ENCODE assay signal across 1 cellular context in genomic region chr15:82750831-82751181, GRCh38.
A peak's percentile ranks its signal among the peaks of the same experiment; 100 is the strongest.
TF ChIP-seq lines count a peak whose summit lies in the region.

No MANE protein-coding gene starts in this region.

TF ChIP-seq in HepG2, 621 proteins besides CTCF, POLR2A, EP300 and RAD21 (continued from another document):
- TF ChIP-seq ZNF646 (CRISPR knock-in tag; IDR thresholded peaks at IDR 0.05) = no peak
- TF ChIP-seq NONO (IDR thresholded peaks at IDR 0.05) = no peak
- no peak for TF ChIP-seq NONO (CRISPR knock-in tag; conservative IDR thresholded peaks at IDR 0.05)
- TF ChIP-seq ZNF280B (CRISPR knock-in tag; IDR thresholded peaks at IDR 0.05; ENCODE audit: borderline replicate concordance) = no peak
- no peak for TF ChIP-seq RERE (CRISPR knock-in tag; IDR thresholded peaks at IDR 0.05; ENCODE audit: low read depth)
- TF ChIP-seq CHCHD3 (CRISPR knock-in tag; IDR thresholded peaks at IDR 0.05) = no peak
- no peak for TF ChIP-seq RBAK (CRISPR knock-in tag; IDR thresholded peaks at IDR 0.05)
- no peak for TF ChIP-seq ZNF224 (CRISPR knock-in tag; IDR thresholded peaks at IDR 0.05)
- no peak for TF ChIP-seq ZNF441 (CRISPR knock-in tag; IDR thresholded peaks at IDR 0.05; ENCODE audit: borderline replicate concordance)
- TF ChIP-seq ZNF75D (CRISPR knock-in tag; IDR thresholded peaks at IDR 0.05; ENCODE audit: borderline replicate concordance) = no peak
- no peak for TF ChIP-seq FOXK1 (CRISPR knock-in tag; IDR thresholded peaks at IDR 0.05; ENCODE audit: borderline replicate concordance, low read depth)
- no peak for TF ChIP-seq GMEB2 (CRISPR knock-in tag; IDR thresholded peaks at IDR 0.05; ENCODE audit: low read depth)
- no peak for TF ChIP-seq MAFF (IDR thresholded peaks at IDR 0.05; ENCODE audit: low read depth, low read length)
- TF ChIP-seq ZNF737 (CRISPR knock-in tag; IDR thresholded peaks at IDR 0.05; ENCODE audit: borderline replicate concordance) = 0 out of 2 replicates have a peak, but pooled peaks have one; percentile 9
- TF ChIP-seq TOE1 (CRISPR knock-in tag; IDR thresholded peaks at IDR 0.05) = no peak
- TF ChIP-seq DDIT3 (CRISPR knock-in tag; IDR thresholded peaks at IDR 0.05) = no peak
- TF ChIP-seq ZNF816 (CRISPR knock-in tag; IDR thresholded peaks at IDR 0.05; ENCODE audit: borderline replicate concordance) = 0 out of 2 replicates have a peak, but pooled peaks have one; percentile 17
- no peak for TF ChIP-seq ZNF652 (CRISPR knock-in tag; IDR thresholded peaks at IDR 0.05; ENCODE audit: borderline replicate concordance, low read depth)
- no peak for TF ChIP-seq RFXAP (CRISPR knock-in tag; IDR thresholded peaks at IDR 0.05; ENCODE audit: borderline replicate concordance)
- TF ChIP-seq ZNF546 (CRISPR knock-in tag; conservative IDR thresholded peaks at IDR 0.05) = no peak
- TF ChIP-seq MYNN (CRISPR knock-in tag; IDR thresholded peaks at IDR 0.05; ENCODE audit: low read depth) = no peak
- no peak for TF ChIP-seq CEBPB (IDR thresholded peaks at IDR 0.05; ENCODE audit: borderline replicate concordance, low read depth, low read length)
- TF ChIP-seq ZNF589 (CRISPR knock-in tag; conservative IDR thresholded peaks at IDR 0.05) = no peak
- peak; percentile 28 for TF ChIP-seq ASH2L (IDR thresholded peaks at IDR 0.05; ENCODE audit: insufficient read length, low read depth, low read length)
- TF ChIP-seq ZNF318 (CRISPR knock-in tag; IDR thresholded peaks at IDR 0.05) = no peak
- no peak for TF ChIP-seq CERS6 (CRISPR knock-in tag; IDR thresholded peaks at IDR 0.05)
TF ChIP-seq in HepG2: peak in this region for 9.
